In the genomic region with DNA sequence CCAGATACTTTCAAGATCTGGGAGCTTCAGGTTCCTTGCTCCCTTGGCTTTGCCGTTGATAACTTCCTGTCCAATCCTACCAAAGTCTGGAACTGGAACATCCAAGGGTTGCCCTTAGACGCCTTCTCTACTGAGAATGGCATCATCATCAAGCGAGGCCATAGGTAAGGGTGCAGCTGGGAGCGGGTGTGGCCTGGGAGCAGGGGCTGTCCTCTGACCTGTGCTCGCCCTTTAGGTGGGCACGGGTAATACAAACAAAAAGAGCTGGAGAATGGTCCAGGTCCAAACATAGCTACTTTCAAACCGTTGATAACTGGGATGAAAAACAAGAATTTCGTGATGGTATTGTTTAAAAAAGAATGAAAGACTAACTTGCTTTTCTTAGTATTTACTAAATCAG, we compare ENCODE assay signal across 1 cellular context.
TF ChIP-seq lines count a peak whose summit lies in the region.

No MANE protein-coding gene starts in this region.

TF ChIP-seq in H1, 55 proteins besides CTCF, POLR2A, EP300 and RAD21 (continued from another document):
- TF ChIP-seq NRF1 (IDR thresholded peaks at IDR 0.05; ENCODE audit: low read depth, low read length), result no peak
- TF ChIP-seq MAX (IDR thresholded peaks at IDR 0.05), result no peak
- no peak for TF ChIP-seq CBX8 (IDR thresholded peaks at IDR 0.05; ENCODE audit: borderline replicate concordance, low read depth, low read length)
- TF ChIP-seq, protein P1, sequence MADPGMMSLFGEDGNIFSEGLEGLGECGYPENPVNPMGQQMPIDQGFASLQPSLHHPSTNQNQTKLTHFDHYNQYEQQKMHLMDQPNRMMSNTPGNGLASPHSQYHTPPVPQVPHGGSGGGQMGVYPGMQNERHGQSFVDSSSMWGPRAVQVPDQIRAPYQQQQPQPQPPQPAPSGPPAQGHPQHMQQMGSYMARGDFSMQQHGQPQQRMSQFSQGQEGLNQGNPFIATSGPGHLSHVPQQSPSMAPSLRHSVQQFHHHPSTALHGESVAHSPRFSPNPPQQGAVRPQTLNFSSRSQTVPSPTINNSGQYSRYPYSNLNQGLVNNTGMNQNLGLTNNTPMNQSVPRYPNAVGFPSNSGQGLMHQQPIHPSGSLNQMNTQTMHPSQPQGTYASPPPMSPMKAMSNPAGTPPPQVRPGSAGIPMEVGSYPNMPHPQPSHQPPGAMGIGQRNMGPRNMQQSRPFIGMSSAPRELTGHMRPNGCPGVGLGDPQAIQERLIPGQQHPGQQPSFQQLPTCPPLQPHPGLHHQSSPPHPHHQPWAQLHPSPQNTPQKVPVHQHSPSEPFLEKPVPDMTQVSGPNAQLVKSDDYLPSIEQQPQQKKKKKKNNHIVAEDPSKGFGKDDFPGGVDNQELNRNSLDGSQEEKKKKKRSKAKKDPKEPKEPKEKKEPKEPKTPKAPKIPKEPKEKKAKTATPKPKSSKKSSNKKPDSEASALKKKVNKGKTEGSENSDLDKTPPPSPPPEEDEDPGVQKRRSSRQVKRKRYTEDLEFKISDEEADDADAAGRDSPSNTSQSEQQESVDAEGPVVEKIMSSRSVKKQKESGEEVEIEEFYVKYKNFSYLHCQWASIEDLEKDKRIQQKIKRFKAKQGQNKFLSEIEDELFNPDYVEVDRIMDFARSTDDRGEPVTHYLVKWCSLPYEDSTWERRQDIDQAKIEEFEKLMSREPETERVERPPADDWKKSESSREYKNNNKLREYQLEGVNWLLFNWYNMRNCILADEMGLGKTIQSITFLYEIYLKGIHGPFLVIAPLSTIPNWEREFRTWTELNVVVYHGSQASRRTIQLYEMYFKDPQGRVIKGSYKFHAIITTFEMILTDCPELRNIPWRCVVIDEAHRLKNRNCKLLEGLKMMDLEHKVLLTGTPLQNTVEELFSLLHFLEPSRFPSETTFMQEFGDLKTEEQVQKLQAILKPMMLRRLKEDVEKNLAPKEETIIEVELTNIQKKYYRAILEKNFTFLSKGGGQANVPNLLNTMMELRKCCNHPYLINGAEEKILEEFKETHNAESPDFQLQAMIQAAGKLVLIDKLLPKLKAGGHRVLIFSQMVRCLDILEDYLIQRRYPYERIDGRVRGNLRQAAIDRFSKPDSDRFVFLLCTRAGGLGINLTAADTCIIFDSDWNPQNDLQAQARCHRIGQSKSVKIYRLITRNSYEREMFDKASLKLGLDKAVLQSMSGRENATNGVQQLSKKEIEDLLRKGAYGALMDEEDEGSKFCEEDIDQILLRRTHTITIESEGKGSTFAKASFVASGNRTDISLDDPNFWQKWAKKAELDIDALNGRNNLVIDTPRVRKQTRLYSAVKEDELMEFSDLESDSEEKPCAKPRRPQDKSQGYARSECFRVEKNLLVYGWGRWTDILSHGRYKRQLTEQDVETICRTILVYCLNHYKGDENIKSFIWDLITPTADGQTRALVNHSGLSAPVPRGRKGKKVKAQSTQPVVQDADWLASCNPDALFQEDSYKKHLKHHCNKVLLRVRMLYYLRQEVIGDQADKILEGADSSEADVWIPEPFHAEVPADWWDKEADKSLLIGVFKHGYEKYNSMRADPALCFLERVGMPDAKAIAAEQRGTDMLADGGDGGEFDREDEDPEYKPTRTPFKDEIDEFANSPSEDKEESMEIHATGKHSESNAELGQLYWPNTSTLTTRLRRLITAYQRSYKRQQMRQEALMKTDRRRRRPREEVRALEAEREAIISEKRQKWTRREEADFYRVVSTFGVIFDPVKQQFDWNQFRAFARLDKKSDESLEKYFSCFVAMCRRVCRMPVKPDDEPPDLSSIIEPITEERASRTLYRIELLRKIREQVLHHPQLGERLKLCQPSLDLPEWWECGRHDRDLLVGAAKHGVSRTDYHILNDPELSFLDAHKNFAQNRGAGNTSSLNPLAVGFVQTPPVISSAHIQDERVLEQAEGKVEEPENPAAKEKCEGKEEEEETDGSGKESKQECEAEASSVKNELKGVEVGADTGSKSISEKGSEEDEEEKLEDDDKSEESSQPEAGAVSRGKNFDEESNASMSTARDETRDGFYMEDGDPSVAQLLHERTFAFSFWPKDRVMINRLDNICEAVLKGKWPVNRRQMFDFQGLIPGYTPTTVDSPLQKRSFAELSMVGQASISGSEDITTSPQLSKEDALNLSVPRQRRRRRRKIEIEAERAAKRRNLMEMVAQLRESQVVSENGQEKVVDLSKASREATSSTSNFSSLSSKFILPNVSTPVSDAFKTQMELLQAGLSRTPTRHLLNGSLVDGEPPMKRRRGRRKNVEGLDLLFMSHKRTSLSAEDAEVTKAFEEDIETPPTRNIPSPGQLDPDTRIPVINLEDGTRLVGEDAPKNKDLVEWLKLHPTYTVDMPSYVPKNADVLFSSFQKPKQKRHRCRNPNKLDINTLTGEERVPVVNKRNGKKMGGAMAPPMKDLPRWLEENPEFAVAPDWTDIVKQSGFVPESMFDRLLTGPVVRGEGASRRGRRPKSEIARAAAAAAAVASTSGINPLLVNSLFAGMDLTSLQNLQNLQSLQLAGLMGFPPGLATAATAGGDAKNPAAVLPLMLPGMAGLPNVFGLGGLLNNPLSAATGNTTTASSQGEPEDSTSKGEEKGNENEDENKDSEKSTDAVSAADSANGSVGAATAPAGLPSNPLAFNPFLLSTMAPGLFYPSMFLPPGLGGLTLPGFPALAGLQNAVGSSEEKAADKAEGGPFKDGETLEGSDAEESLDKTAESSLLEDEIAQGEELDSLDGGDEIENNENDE (IDR thresholded peaks at IDR 0.05; ENCODE audit: insufficient replicate concordance, low read length), result no peak
- no peak for TF ChIP-seq ASH2L (IDR thresholded peaks at IDR 0.05; ENCODE audit: low read length)
- no peak for TF ChIP-seq ZNF274 (IDR thresholded peaks at IDR 0.05; ENCODE audit: borderline replicate concordance, extremely low read depth, low read length)
